ENCODE assay signal across 9 cellular contexts in genomic region chr4:99712530-99712929, GRCh38. TPM values are rescaled to one million over a fixed set of nuclear protein-coding genes. Genes with fewer than 3 reads are reported as not detected.
"Had no signal": no experiment of that assay in that cellular context is flagged by ENCODE, and none has a peak within 500 bp of the region (broad histone marks: within the 10 kb centered on the region; RNA-seq: fewer than 3 reads in every experiment).

No MANE protein-coding gene starts in this region.

- DNase-seq: H9, HCEC 1CT, KBM-7 had no signal

- ATAC-seq: GM23338 had no signal

- H3K4me2 ChIP-seq: GM23338 had no signal

- FAIRE-seq: H1, H54, HTR-8/SVneo had no signal

- H2AFZ ChIP-seq: GM23338 had no signal

- H3K4me3 ChIP-seq: GM23338 had no signal

RNA-seq across cellular contexts. Expression of gene C4orf54, which starts 54.9 kb away (rescaled TPM):
- total RNA-seq: GM23338, H1, H9, HT-29 had no signal
- polyA plus RNA-seq: H1, IgD-negative memory B cell had no signal
